ENCODE assay signal across 14 cellular contexts in the genomic region with DNA sequence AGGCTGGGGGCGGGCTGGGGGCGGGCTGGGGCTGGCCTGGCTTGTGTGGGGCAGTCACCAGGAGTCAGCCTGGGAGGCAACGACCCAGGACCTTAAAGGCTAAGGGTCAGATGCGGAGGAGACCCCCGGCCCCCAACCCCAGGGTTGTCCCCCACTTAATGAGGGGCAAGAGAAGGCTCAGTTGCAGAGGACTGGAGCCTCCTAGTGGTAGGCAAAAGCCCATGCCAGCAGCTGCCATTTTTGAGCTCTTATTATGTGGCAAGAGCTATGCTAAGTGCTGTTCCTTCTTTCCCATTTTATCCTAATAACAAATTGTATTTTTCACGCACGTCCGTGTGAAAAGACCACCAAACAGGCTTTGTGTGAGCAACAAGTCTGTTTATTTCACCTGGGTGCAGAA. TPM values are rescaled to one million over a fixed set of nuclear protein-coding genes. Genes with fewer than 3 reads are reported as not detected.
DNase-seq lines count a peak whose midpoint lies in the region; ATAC-seq and TF ChIP-seq lines count a peak whose summit lies in the region.
"Had no signal": no experiment of that assay in that cellular context is flagged by ENCODE, and none has a peak within 500 bp of the region (broad histone marks: within the 10 kb centered on the region; RNA-seq: fewer than 3 reads in every experiment).

No MANE protein-coding gene starts in this region.

- H3K23ac ChIP-seq in mesenchymal stem cell (ENCODE audit: low read length in 2 of 2): no peak overlapping the region

- no peak overlapping the region for H4K8ac ChIP-seq in mesenchymal stem cell (ENCODE audit: low read length)

- intact Hi-C loops in heart right ventricle (cut with DNase I) (no loop called here), Right ventricle myocardium superior (cut with DNase I) (no loop called here), esophagus squamous epithelium (cut with DNase I) (no loop called here)

- no peak for DNase-seq in heart right ventricle
- DNase-seq in Right ventricle myocardium superior: no peak
- DNase-seq in dermis blood vessel endothelial cell: peak; percentile 19
- no peak for DNase-seq in smooth muscle cell (lab: John Stamatoyannopoulos, UW; ENCODE audit: unreplicated experiment)
- no peak for DNase-seq in T-helper 2 cell
- DNase-seq in mesenchymal stem cell: no peak
- no peak for DNase-seq in esophagus squamous epithelium (lab: John Stamatoyannopoulos, UW)
- DNase-seq: activated T-cell treated with anti-CD3 and anti-CD28 coated beads, Interleukin-2, amount 50 U/mL, for 72 hours; naive B cell; SJCRH30 had no signal

- H4K91ac ChIP-seq in mesenchymal stem cell (ENCODE audit: low read length): no peak overlapping the region

- no peaks in the 10 kb centered on the region for H4K20me1 ChIP-seq in smooth muscle cell (ENCODE audit: low read depth)
- H4K20me1 ChIP-seq: BLaER1 had no signal

- H3K4me3 ChIP-seq in heart right ventricle (no peak overlapping the region), smooth muscle cell (no peak overlapping the region), mesenchymal stem cell (ENCODE audit: insufficient read depth in 1 of 2, low read depth in 1 of 2, low read length in 2 of 2) (no peak overlapping the region), esophagus squamous epithelium (no peak overlapping the region)
- H3K4me3 ChIP-seq: BLaER1, SJCRH30, upper lobe of left lung had no signal

- no peak overlapping the region for H3K4me2 ChIP-seq in smooth muscle cell
- no peak overlapping the region for H3K4me2 ChIP-seq in mesenchymal stem cell (ENCODE audit: low read length, poor library complexity, severe bottlenecking)

- TF ChIP-seq CTCF in heart right ventricle (IDR thresholded peaks at IDR 0.05) (peak in 5 of 9 donors; percentile 13 to 26 (median 22)), LNCAP (IDR thresholded peaks at IDR 0.05) (peak; percentile 46), smooth muscle cell (IDR thresholded peaks at IDR 0.05; ENCODE audit: borderline replicate concordance, insufficient read depth, poor library complexity, severe bottlenecking) (peak; percentile 24), esophagus squamous epithelium (IDR thresholded peaks at IDR 0.05) (peak in 1 of 6 experiments; percentile 18)

- 89 to 91% methylated on average over 8 of the region's 8 CpGs for WGBS in heart right ventricle, 2 donors
- 97% methylated on average over 7 of the region's 8 CpGs for WGBS in smooth muscle cell (ENCODE audit: low lambda C conversion rate)
- 94% methylated on average over 8 of the region's 8 CpGs for WGBS in mesenchymal stem cell
- 81 to 92% methylated on average over 4 to 6 of the region's 8 CpGs for WGBS in esophagus squamous epithelium, 2 donors

- H3K9ac ChIP-seq in smooth muscle cell (ENCODE audit: low read depth) (no peak overlapping the region), mesenchymal stem cell (ENCODE audit: low read length) (no peak overlapping the region)
- H3K9ac ChIP-seq: BLaER1 had no signal

- no peak overlapping the region for H2BK120ac ChIP-seq in mesenchymal stem cell (ENCODE audit: low read depth, low read length)

- H3K14ac ChIP-seq in mesenchymal stem cell (ENCODE audit: low read length in 2 of 2): no peak overlapping the region

- H2BK15ac ChIP-seq in mesenchymal stem cell (ENCODE audit: low read depth, poor library complexity, severe bottlenecking): no peak overlapping the region

- H2AK5ac ChIP-seq in mesenchymal stem cell (ENCODE audit: low read length, severe bottlenecking): no peak overlapping the region

- H3K18ac ChIP-seq in mesenchymal stem cell (ENCODE audit: low read depth in 1 of 2, low read length in 2 of 2): no peak overlapping the region

- H2AFZ ChIP-seq in smooth muscle cell (ENCODE audit: low read depth) (no peak overlapping the region), mesenchymal stem cell (ENCODE audit: low read depth, low read length) (no peak overlapping the region)

- H3K79me1 ChIP-seq in mesenchymal stem cell (replicated peaks; ENCODE audit: low read length, poor library complexity, severe bottlenecking): peaks cover 4% of the 10 kb centered on the region

- no peak for ATAC-seq in heart right ventricle
- ATAC-seq in Right ventricle myocardium superior (ENCODE audit: poor library complexity): no peak
- ATAC-seq: activated CD4-positive, CD25-positive, alpha-beta regulatory T cell treated with anti-CD3 and anti-CD28 coated beads, Interleukin-2, amount 50 U/mL, for 24 hours; activated T-cell treated with anti-CD3 and anti-CD28 coated beads, Interleukin-2, amount 50 U/mL, for 72 hours had no signal

- H3F3A ChIP-seq in smooth muscle cell (ENCODE audit: low read depth): no peaks in the 10 kb centered on the region

- no peak for TF ChIP-seq POLR2A in esophagus squamous epithelium (IDR thresholded peaks at IDR 0.05)

- H3K27ac ChIP-seq in heart right ventricle (no peak overlapping the region), smooth muscle cell (ENCODE audit: low read depth) (no peak overlapping the region), mesenchymal stem cell (ENCODE audit: low read length, poor library complexity, severe bottlenecking) (no peak overlapping the region), esophagus squamous epithelium (no peak overlapping the region)
- H3K27ac ChIP-seq: upper lobe of left lung had no signal

- no peaks in the 10 kb centered on the region for H3K79me2 ChIP-seq in smooth muscle cell (ENCODE audit: low read depth)

- H3K9me3 ChIP-seq in heart right ventricle (no peaks in the 10 kb centered on the region), smooth muscle cell (replicated peaks; ENCODE audit: low read depth) (no peaks in the 10 kb centered on the region), mesenchymal stem cell (ENCODE audit: control insufficient read depth, low read length) (no peaks in the 10 kb centered on the region), esophagus squamous epithelium (no peaks in the 10 kb centered on the region)
- H3K9me3 ChIP-seq: BLaER1, SJCRH30, upper lobe of left lung had no signal

- H2BK5ac ChIP-seq in mesenchymal stem cell (ENCODE audit: low read depth, low read length, poor library complexity, severe bottlenecking): no peak overlapping the region

- peaks cover 2 to 8% (median 5%) of the 10 kb centered on the region in 9 donors for H3K4me1 ChIP-seq in heart right ventricle
- H3K4me1 ChIP-seq in smooth muscle cell (ENCODE audit: low read depth): peaks cover 29% of the 10 kb centered on the region
- peaks cover 39% of the 10 kb centered on the region for H3K4me1 ChIP-seq in mesenchymal stem cell (ENCODE audit: control insufficient read depth, insufficient read depth, low read depth, low read length)
- peaks cover 0 to 24% (median 12%) of the 10 kb centered on the region in 3 donors for H3K4me1 ChIP-seq in esophagus squamous epithelium

- H3K36me3 ChIP-seq in heart right ventricle: peaks cover 0 to 25% (median 0%) of the 10 kb centered on the region in 9 donors
- H3K36me3 ChIP-seq in smooth muscle cell (ENCODE audit: low read depth): no peaks in the 10 kb centered on the region
- peaks cover 24 to 39% of the 10 kb centered on the region in 2 experiments for H3K36me3 ChIP-seq in mesenchymal stem cell (ENCODE audit: control insufficient read depth in 1 of 2, insufficient read depth in 2 of 2, low read depth in 1 of 2, low read length in 2 of 2)
- H3K36me3 ChIP-seq in esophagus squamous epithelium: peaks cover 0 to 33% (median 0%) of the 10 kb centered on the region in 3 donors
- H3K36me3 ChIP-seq: BLaER1, SJCRH30 had no signal

- no peak overlapping the region for H2BK12ac ChIP-seq in mesenchymal stem cell (ENCODE audit: low read length in 2 of 2)

- H3K4ac ChIP-seq in mesenchymal stem cell (ENCODE audit: low read depth in 1 of 2, low read length in 2 of 2): no peak overlapping the region

- H3K27me3 ChIP-seq in heart right ventricle: no peaks in the 10 kb centered on the region
- H3K27me3 ChIP-seq in smooth muscle cell (ENCODE audit: low read depth): no peaks in the 10 kb centered on the region
- H3K27me3 ChIP-seq in mesenchymal stem cell (ENCODE audit: control insufficient read depth in 1 of 2, insufficient read depth in 1 of 2, low read length in 2 of 2): peaks cover 0 to 8% of the 10 kb centered on the region in 2 experiments
- H3K27me3 ChIP-seq in esophagus squamous epithelium: no peaks in the 10 kb centered on the region
- H3K27me3 ChIP-seq: SJCRH30, upper lobe of left lung had no signal

RNA-seq across cellular contexts. Expression of a gene that starts 8.0 kb away (rescaled TPM):
- total RNA-seq in heart right ventricle: 10 to 100 TPM in 1 of 10 donors, 1 to 10 TPM in 9; 4.7 to 13.6 (median 6.4) TPM
- 1 to 10 TPM; 5.0 to 7.3 TPM for polyA plus RNA-seq in heart right ventricle
- total RNA-seq in Right ventricle myocardium superior: 7.1 TPM
- 5.9 and 6.1 TPM in 2 replicates for total RNA-seq in dermis blood vessel endothelial cell
- 3.2 and 8.4 TPM in 2 replicates for total RNA-seq in smooth muscle cell
- polyA plus RNA-seq in smooth muscle cell: 2.9 and 6.8 TPM in 2 replicates
- polyA plus RNA-seq in mesenchymal stem cell (2013, experiment 1 of 2): 1.6 TPM
- 1.8 TPM for polyA plus RNA-seq in mesenchymal stem cell (2013, experiment 2 of 2)
- total RNA-seq in esophagus squamous epithelium: 1 to 10 TPM in 2 of 4 donors, under 1 TPM in 2; 0.66 to 7.6 (median 2.8) TPM
